In genomic region chr3:27521872-27522265, GRCh38 we compare ENCODE assay signal across 1 cellular context.
TF ChIP-seq lines count a peak whose summit lies in the region.

No MANE protein-coding gene starts in this region.

TF ChIP-seq in GM23338, 12 proteins besides CTCF, POLR2A, EP300 and RAD21:
- TF ChIP-seq CREB1 (CRISPR knock-in tag; IDR thresholded peaks at IDR 0.05; ENCODE audit: low read depth): no peak
- no peak for TF ChIP-seq EZH2 (IDR thresholded peaks at IDR 0.05; ENCODE audit: low read depth, unreplicated experiment)
- TF ChIP-seq EZH2phosphoT487 (IDR thresholded peaks at IDR 0.05; ENCODE audit: unreplicated experiment): no peak
- no peak for TF ChIP-seq STAT1 (IDR thresholded peaks at IDR 0.05; ENCODE audit: unreplicated experiment)
- TF ChIP-seq JUNB (IDR thresholded peaks at IDR 0.05; ENCODE audit: unreplicated experiment): no peak
- no peak for TF ChIP-seq NANOG (IDR thresholded peaks at IDR 0.05; ENCODE audit: borderline replicate concordance)
- no peak for TF ChIP-seq REST (IDR thresholded peaks at IDR 0.05; ENCODE audit: unreplicated experiment)
- no peak for TF ChIP-seq ETS1 (IDR thresholded peaks at IDR 0.05)
- TF ChIP-seq ZNF462 (CRISPR knock-in tag; IDR thresholded peaks at IDR 0.05): no peak
- TF ChIP-seq POLR2AphosphoS5 (IDR thresholded peaks at IDR 0.05; ENCODE audit: low read depth): no peak
- no peak for TF ChIP-seq ZNF331 (CRISPR knock-in tag; IDR thresholded peaks at IDR 0.05; ENCODE audit: low read depth)
- no peak for TF ChIP-seq ZNF114 (CRISPR knock-in tag; IDR thresholded peaks at IDR 0.05)
TF ChIP-seq in GM23338: peak in this region for 0.
